Comparison of ENCODE assay signal across 18 cellular contexts in the genomic region with DNA sequence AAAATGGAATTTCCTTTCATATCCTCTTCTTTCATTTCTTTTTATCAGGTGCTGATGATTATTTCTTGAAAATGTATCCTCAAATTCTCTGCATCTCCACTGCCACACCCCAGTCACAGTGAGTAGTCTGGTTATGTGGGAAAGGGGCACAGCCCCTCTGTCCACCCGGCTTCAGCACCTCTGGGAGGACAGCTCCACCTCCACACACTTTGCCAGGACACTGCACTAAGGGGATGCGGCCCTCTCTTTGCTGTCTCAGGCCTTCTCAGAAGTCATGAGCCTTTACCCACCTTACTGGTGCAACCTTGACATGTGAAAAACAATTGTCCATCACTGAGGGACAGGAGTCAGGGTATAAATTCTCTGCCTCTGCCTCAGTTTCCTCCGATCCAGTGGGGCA.
DNase-seq lines count a peak whose midpoint lies in the region; ATAC-seq and TF ChIP-seq lines count a peak whose summit lies in the region.
"Had no signal": no experiment of that assay in that cellular context is flagged by ENCODE, and none has a peak within 500 bp of the region (broad histone marks: within the 10 kb centered on the region; RNA-seq: fewer than 3 reads in every experiment).

No MANE protein-coding gene starts in this region.

- no peaks in the 10 kb centered on the region for H3K9me3 ChIP-seq in DND-41 (ENCODE audit: insufficient read depth, low read length, severe bottlenecking)
- H3K9me3 ChIP-seq in hepatocyte (ENCODE audit: low read depth): no peaks in the 10 kb centered on the region
- peaks cover 0 to 20% of the 10 kb centered on the region in 2 donors for H3K9me3 ChIP-seq in left lung
- H3K9me3 ChIP-seq: HAP-1 had no signal

- DNase-seq in DND-41 (peak; percentile 4), hepatocyte (ENCODE audit: low spot score) (peak; percentile 8), nephron progenitor cell (peak; percentile 58), left lung (no peak), D341Med (ENCODE audit: low spot score) (no peak)
- DNase-seq: C1 segment of cervical spinal cord; Calu3; CD4-positive, alpha-beta T cell; DMS79; GF-D8; HFFc6; IMR-90; KG1 had no signal

- TF ChIP-seq CTCF in DND-41 (IDR thresholded peaks at IDR 0.05; ENCODE audit: borderline replicate concordance, extremely low read depth, low read length, poor library complexity, severe bottlenecking) (no peak), hepatocyte (IDR thresholded peaks at IDR 0.05; ENCODE audit: poor library complexity) (no peak), nephron progenitor cell (IDR thresholded peaks at IDR 0.05) (no peak), left lung (IDR thresholded peaks at IDR 0.05) (no peak)

- H3K79me2 ChIP-seq in DND-41 (ENCODE audit: insufficient read depth, low read length) (no peaks in the 10 kb centered on the region), hepatocyte (no peaks in the 10 kb centered on the region)

- TF ChIP-seq EP300 in Ishikawa (IDR thresholded peaks at IDR 0.05; ENCODE audit: borderline replicate concordance): no peak

- H3K27ac ChIP-seq in DND-41 (ENCODE audit: low read length) (no peak overlapping the region), hepatocyte (no peak overlapping the region), left lung (no peak overlapping the region)

- H3K4me3 ChIP-seq in DND-41 (ENCODE audit: low read depth in 1 of 2, low read length in 2 of 2): no peak overlapping the region
- no peak overlapping the region for H3K4me3 ChIP-seq in hepatocyte
- H3K4me3 ChIP-seq in left lung: no peak overlapping the region
- H3K4me3 ChIP-seq: HAP-1 had no signal

- H2AFZ ChIP-seq in DND-41 (ENCODE audit: low read depth, low read length) (no peak overlapping the region), hepatocyte (no peak overlapping the region)

- H3K36me3 Mint-ChIP-seq in nephron progenitor cell (ENCODE audit: low read depth): no peaks in the 10 kb centered on the region

- 82% methylated on average over 3 of the region's 3 CpGs for WGBS in hepatocyte (ENCODE audit: low lambda C conversion rate, missing lambda C conversion rate)

- H3K4me1 Mint-ChIP-seq in nephron progenitor cell: no peaks in the 10 kb centered on the region
- H3K4me1 Mint-ChIP-seq: B cell had no signal

- no peak overlapping the region for H3K9ac ChIP-seq in DND-41 (ENCODE audit: low read depth, low read length)

- peaks cover 2% of the 10 kb centered on the region for H3K27me3 Mint-ChIP-seq in nephron progenitor cell (ENCODE audit: low read depth, poor library complexity)
- H3K27me3 Mint-ChIP-seq: B cell; CD4-positive, alpha-beta T cell had no signal

- H3K4me2 ChIP-seq in DND-41 (ENCODE audit: insufficient read depth, low read length): no peak overlapping the region
- H3K4me2 ChIP-seq in hepatocyte: no peak overlapping the region

- no peaks in the 10 kb centered on the region for H3K36me3 ChIP-seq in DND-41 (ENCODE audit: insufficient read depth, low read length)
- H3K36me3 ChIP-seq in hepatocyte (replicated peaks; ENCODE audit: insufficient read depth, low read depth): no peaks in the 10 kb centered on the region
- H3K36me3 ChIP-seq in left lung: no peaks in the 10 kb centered on the region
- H3K36me3 ChIP-seq: HAP-1 had no signal

- H4K20me1 ChIP-seq in DND-41 (ENCODE audit: insufficient read depth, low read length): no peaks in the 10 kb centered on the region
- no peaks in the 10 kb centered on the region for H4K20me1 ChIP-seq in hepatocyte (ENCODE audit: insufficient read depth, poor library complexity, severe bottlenecking)

- ATAC-seq in DND-41 (ENCODE audit: insufficient read depth, low read depth) (no peak), left lung (no peak), HG03378 (IDR thresholded peaks at IDR 0.05; ENCODE audit: unreplicated experiment) (no peak), HG02970 (IDR thresholded peaks at IDR 0.05; ENCODE audit: low FRiP score, unreplicated experiment) (no peak)

- no peak overlapping the region for H3K4me3 Mint-ChIP-seq in nephron progenitor cell
- H3K4me3 Mint-ChIP-seq: B cell; CD4-positive, alpha-beta T cell; HFFc6 had no signal

- TF ChIP-seq RAD21 in Ishikawa (IDR thresholded peaks at IDR 0.05; ENCODE audit: low read depth): no peak

- H3K9me3 Mint-ChIP-seq in nephron progenitor cell: peaks cover 18% of the 10 kb centered on the region

- H3K9me2 ChIP-seq in hepatocyte (replicated peaks; ENCODE audit: insufficient read depth): no peaks in the 10 kb centered on the region

- no peaks in the 10 kb centered on the region for H3K4me1 ChIP-seq in DND-41 (ENCODE audit: insufficient read depth, low read length)
- no peaks in the 10 kb centered on the region for H3K4me1 ChIP-seq in hepatocyte (ENCODE audit: insufficient read depth)
- H3K4me1 ChIP-seq in left lung: no peaks in the 10 kb centered on the region
- H3K4me1 ChIP-seq: HAP-1 had no signal

- H3K27ac Mint-ChIP-seq in nephron progenitor cell: no peak overlapping the region
- H3K27ac Mint-ChIP-seq: B cell; CD4-positive, alpha-beta T cell; HFFc6 had no signal

- intact Hi-C loops in left lung (cut with DNase I): no loop called here

- H3K27me3 ChIP-seq in DND-41 (ENCODE audit: insufficient read depth, low read length, poor library complexity) (no peaks in the 10 kb centered on the region), hepatocyte (no peaks in the 10 kb centered on the region), left lung (no peaks in the 10 kb centered on the region)

TF ChIP-seq in Ishikawa, 13 proteins besides CTCF, POLR2A, EP300 and RAD21:
- TF ChIP-seq FOXM1 (IDR thresholded peaks at IDR 0.05; ENCODE audit: borderline replicate concordance, low read depth): no peak
- TF ChIP-seq, protein P1, sequence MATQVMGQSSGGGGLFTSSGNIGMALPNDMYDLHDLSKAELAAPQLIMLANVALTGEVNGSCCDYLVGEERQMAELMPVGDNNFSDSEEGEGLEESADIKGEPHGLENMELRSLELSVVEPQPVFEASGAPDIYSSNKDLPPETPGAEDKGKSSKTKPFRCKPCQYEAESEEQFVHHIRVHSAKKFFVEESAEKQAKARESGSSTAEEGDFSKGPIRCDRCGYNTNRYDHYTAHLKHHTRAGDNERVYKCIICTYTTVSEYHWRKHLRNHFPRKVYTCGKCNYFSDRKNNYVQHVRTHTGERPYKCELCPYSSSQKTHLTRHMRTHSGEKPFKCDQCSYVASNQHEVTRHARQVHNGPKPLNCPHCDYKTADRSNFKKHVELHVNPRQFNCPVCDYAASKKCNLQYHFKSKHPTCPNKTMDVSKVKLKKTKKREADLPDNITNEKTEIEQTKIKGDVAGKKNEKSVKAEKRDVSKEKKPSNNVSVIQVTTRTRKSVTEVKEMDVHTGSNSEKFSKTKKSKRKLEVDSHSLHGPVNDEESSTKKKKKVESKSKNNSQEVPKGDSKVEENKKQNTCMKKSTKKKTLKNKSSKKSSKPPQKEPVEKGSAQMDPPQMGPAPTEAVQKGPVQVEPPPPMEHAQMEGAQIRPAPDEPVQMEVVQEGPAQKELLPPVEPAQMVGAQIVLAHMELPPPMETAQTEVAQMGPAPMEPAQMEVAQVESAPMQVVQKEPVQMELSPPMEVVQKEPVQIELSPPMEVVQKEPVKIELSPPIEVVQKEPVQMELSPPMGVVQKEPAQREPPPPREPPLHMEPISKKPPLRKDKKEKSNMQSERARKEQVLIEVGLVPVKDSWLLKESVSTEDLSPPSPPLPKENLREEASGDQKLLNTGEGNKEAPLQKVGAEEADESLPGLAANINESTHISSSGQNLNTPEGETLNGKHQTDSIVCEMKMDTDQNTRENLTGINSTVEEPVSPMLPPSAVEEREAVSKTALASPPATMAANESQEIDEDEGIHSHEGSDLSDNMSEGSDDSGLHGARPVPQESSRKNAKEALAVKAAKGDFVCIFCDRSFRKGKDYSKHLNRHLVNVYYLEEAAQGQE (IDR thresholded peaks at IDR 0.05; ENCODE audit: low read depth): peak; percentile 11; the same call in 1 of the 2 replicates

Comparison
In these comparisons a context has a peak if more than half of its experiments do, and no peak if none do; other contexts are left out.
1. DNase-seq: peak in DND-41 (single experiment), hepatocyte (single experiment) and nephron progenitor cell (single experiment); none in left lung (0 of 2) and D341Med (single experiment).